In genomic region chr6:42563697-42564495, GRCh38 we compare ENCODE assay signal across 1 cellular context.
A peak's percentile ranks its signal among the peaks of the same experiment; 100 is the strongest.
TF ChIP-seq lines count a peak whose summit lies in the region.

TSS of gene UBR2 (plus strand) at chr6:42564029. CDS start at chr6:42564320, 291 bp downstream.

TF ChIP-seq in H1, 55 proteins besides CTCF, POLR2A, EP300 and RAD21 (continued from another document):
- TF ChIP-seq CHD1 (IDR thresholded peaks at IDR 0.05; ENCODE audit: low read depth, low read length) (no peak), TCF12 (IDR thresholded peaks at IDR 0.05; ENCODE audit: low read depth, low read length) (no peak), KDM4A (IDR thresholded peaks at IDR 0.05; ENCODE audit: low read depth, low read length, severe bottlenecking) (peak; percentile 61), CHD7 (IDR thresholded peaks at IDR 0.05; ENCODE audit: insufficient replicate concordance, low read length) (no peak), CBX5 (IDR thresholded peaks at IDR 0.05; ENCODE audit: low read depth, low read length) (no peak), RNF2 (IDR thresholded peaks at IDR 0.05; ENCODE audit: borderline replicate concordance, low read depth, low read length, missing control alignments, poor library complexity, severe bottlenecking) (no peak), BCL11A (IDR thresholded peaks at IDR 0.05; ENCODE audit: low read depth in 2 of 2, low read length in 2 of 2) (no peak), BACH1 (IDR thresholded peaks at IDR 0.05; ENCODE audit: low read length) (no peak), NANOG (IDR thresholded peaks at IDR 0.05; ENCODE audit: insufficient read depth, low read depth, low read length, poor library complexity, severe bottlenecking) (no peak), POU5F1 (IDR thresholded peaks at IDR 0.05; ENCODE audit: low read depth, low read length) (no peak), NRF1 (IDR thresholded peaks at IDR 0.05; ENCODE audit: low read depth, low read length) (no peak), SIX5 (IDR thresholded peaks at IDR 0.05; ENCODE audit: low read depth, low read length) (peak; percentile 96), MAX (IDR thresholded peaks at IDR 0.05) (no peak), KDM5A (IDR thresholded peaks at IDR 0.05; ENCODE audit: low read length) (0 out of 2 replicates have a peak, but pooled peaks have one; percentile 21), ATF2 (IDR thresholded peaks at IDR 0.05; ENCODE audit: low read length) (0 out of 2 replicates have a peak, but pooled peaks have one; percentile 4), PHF8 (conservative IDR thresholded peaks at IDR 0.05; ENCODE audit: low read depth, low read length) (peak; percentile 67; the same call in 1 of the 2 replicates), SP4 (IDR thresholded peaks at IDR 0.05; ENCODE audit: low read length) (no peak; the same call in 1 of the 2 replicates), SIN3A (conservative IDR thresholded peaks at IDR 0.05 in 1 of 2, IDR thresholded peaks at IDR 0.05 in 1 of 2; ENCODE audit: low read depth in 1 of 2, low read length in 2 of 2) (peak; percentile 39 to 95; a peak in 2 of 4 replicates), SP1 (IDR thresholded peaks at IDR 0.05; ENCODE audit: low read depth, low read length) (peak; percentile 77), CREB1 (IDR thresholded peaks at IDR 0.05) (peak; percentile 94), JUN (IDR thresholded peaks at IDR 0.05; ENCODE audit: low read depth, low read length) (no peak), SUZ12 (IDR thresholded peaks at IDR 0.05; ENCODE audit: low read length) (no peak), CBX8 (IDR thresholded peaks at IDR 0.05; ENCODE audit: borderline replicate concordance, low read depth, low read length) (no peak), EGR1 (IDR thresholded peaks at IDR 0.05; ENCODE audit: borderline replicate concordance, low read depth, low read length) (no peak), HDAC6 (IDR thresholded peaks at IDR 0.05; ENCODE audit: low read depth, low read length) (no peak), FOSL1 (IDR thresholded peaks at IDR 0.05; ENCODE audit: insufficient read depth, low read depth, low read length) (no peak), SP2 (IDR thresholded peaks at IDR 0.05; ENCODE audit: low read length) (no peak), SRF (IDR thresholded peaks at IDR 0.05; ENCODE audit: low read depth, low read length) (peak; percentile 68), SIRT6 (IDR thresholded peaks at IDR 0.05; ENCODE audit: low read length) (no peak), USF2 (IDR thresholded peaks at IDR 0.05; ENCODE audit: low read length) (no peak), YY1 (IDR thresholded peaks at IDR 0.05; ENCODE audit: low read depth, low read length) (peak; percentile 91), TAF1 (IDR thresholded peaks at IDR 0.05; ENCODE audit: low read depth, low read length) (peak; percentile 77), TBP (IDR thresholded peaks at IDR 0.05; ENCODE audit: low read depth, low read length) (peak; percentile 82), POLR2AphosphoS5 (IDR thresholded peaks at IDR 0.05; ENCODE audit: low read depth, low read length) (peak; percentile 74), GTF2F1 (IDR thresholded peaks at IDR 0.05; ENCODE audit: borderline replicate concordance, low read depth, low read length) (no peak), JUND (IDR thresholded peaks at IDR 0.05; ENCODE audit: low read length) (no peak), BRCA1 (IDR thresholded peaks at IDR 0.05; ENCODE audit: low read depth, low read length) (no peak)
- TF ChIP-seq, protein P1, sequence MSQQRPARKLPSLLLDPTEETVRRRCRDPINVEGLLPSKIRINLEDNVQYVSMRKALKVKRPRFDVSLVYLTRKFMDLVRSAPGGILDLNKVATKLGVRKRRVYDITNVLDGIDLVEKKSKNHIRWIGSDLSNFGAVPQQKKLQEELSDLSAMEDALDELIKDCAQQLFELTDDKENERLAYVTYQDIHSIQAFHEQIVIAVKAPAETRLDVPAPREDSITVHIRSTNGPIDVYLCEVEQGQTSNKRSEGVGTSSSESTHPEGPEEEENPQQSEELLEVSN (IDR thresholded peaks at IDR 0.05), result no peak
